ENCODE assay signal across 1 cellular context in the genomic region with DNA sequence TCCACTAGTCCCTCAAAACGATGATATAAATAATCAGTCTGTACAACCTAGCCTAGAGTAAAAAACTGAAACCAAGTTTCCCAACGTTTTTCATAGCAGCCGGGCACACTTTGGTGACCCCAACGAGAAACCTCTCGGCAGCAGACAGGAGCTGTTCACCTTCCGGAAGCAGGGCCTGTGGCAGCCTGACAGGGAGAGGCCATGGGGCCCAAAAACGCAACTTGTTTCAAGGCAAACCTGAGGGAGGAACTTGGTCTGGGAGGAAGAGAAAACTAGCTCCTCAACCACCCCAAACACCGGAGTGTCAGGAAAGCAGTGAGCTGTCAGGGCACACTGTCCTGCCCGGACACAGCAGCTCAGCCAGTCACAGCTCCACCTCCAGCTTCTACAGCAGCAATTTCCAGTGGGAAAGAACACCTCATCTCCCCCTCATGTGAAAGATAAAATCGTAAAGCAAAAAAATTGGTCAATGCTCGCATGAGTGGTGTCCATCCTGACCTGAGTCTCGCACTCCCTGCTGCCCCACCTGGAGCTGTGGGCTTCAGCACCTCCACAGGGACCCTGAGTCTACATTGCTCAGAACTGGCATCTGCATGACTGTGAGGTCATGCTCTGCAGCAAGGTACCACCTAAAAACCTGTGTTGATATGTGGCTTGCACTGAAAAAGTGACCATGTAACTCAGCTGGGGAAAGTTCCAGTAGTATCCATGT.
TF ChIP-seq lines count a peak whose summit lies in the region.

No MANE protein-coding gene starts in this region.

TF ChIP-seq in HepG2, 621 proteins besides CTCF, POLR2A, EP300 and RAD21 (continued from another document and continues in another):
- peak; percentile 56; the same call in 1 of the 2 replicates for TF ChIP-seq ZFY (CRISPR knock-in tag; IDR thresholded peaks at IDR 0.05)
- TF ChIP-seq ZNF616 (CRISPR knock-in tag; IDR thresholded peaks at IDR 0.05; ENCODE audit: low read depth): no peak
- TF ChIP-seq SETDB1 (CRISPR knock-in tag; IDR thresholded peaks at IDR 0.05; ENCODE audit: borderline replicate concordance): no peak
- no peak for TF ChIP-seq BORCS8-MEF2B (CRISPR knock-in tag; IDR thresholded peaks at IDR 0.05)
- TF ChIP-seq, protein P1, sequence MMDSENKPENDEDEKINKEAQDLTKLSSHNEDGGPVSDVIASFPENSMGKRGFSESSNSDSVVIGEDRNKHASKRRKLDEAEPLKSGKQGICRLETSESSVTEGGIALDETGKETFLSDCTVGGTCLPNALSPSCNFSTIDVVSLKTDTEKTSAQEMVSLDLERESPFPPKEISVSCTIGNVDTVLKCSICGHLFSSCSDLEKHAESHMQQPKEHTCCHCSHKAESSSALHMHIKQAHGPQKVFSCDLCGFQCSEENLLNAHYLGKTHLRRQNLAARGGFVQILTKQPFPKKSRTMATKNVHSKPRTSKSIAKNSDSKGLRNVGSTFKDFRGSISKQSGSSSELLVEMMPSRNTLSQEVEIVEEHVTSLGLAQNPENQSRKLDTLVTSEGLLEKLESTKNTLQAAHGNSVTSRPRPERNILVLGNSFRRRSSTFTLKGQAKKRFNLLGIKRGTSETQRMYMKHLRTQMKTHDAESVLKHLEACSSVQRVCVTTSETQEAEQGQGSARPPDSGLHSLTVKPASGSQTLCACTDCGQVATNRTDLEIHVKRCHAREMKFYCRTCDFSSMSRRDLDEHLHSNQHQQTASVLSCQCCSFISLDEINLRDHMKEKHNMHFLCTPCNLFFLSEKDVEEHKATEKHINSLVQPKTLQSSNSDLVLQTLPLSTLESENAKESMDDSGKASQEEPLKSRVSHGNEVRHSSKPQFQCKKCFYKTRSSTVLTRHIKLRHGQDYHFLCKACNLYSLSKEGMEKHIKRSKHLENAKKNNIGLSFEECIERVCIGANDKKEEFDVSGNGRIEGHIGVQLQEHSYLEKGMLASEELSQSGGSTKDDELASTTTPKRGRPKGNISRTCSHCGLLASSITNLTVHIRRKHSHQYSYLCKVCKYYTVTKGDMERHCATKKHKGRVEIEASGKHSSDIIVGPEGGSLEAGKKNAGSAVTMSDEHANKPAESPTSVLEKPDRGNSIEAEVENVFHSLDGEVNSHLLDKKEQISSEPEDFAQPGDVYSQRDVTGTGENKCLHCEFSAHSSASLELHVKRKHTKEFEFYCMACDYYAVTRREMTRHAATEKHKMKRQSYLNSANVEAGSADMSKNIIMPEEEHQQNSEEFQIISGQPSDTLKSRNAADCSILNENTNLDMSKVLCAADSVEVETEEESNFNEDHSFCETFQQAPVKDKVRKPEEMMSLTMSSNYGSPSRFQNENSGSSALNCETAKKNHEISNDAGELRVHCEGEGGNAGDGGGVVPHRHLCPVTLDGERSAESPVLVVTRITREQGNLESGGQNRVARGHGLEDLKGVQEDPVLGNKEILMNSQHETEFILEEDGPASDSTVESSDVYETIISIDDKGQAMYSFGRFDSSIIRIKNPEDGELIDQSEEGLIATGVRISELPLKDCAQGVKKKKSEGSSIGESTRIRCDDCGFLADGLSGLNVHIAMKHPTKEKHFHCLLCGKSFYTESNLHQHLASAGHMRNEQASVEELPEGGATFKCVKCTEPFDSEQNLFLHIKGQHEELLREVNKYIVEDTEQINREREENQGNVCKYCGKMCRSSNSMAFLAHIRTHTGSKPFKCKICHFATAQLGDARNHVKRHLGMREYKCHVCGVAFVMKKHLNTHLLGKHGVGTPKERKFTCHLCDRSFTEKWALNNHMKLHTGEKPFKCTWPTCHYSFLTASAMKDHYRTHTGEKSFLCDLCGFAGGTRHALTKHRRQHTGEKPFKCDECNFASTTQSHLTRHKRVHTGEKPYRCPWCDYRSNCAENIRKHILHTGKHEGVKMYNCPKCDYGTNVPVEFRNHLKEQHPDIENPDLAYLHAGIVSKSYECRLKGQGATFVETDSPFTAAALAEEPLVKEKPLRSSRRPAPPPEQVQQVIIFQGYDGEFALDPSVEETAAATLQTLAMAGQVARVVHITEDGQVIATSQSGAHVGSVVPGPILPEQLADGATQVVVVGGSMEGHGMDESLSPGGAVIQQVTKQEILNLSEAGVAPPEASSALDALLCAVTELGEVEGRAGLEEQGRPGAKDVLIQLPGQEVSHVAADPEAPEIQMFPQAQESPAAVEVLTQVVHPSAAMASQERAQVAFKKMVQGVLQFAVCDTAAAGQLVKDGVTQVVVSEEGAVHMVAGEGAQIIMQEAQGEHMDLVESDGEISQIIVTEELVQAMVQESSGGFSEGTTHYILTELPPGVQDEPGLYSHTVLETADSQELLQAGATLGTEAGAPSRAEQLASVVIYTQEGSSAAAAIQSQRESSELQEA (CRISPR knock-in tag; IDR thresholded peaks at IDR 0.05; ENCODE audit: not compliant biosample characterization): no peak
- TF ChIP-seq TARDBP (CRISPR knock-in tag; IDR thresholded peaks at IDR 0.05): no peak
- TF ChIP-seq, protein P2, sequence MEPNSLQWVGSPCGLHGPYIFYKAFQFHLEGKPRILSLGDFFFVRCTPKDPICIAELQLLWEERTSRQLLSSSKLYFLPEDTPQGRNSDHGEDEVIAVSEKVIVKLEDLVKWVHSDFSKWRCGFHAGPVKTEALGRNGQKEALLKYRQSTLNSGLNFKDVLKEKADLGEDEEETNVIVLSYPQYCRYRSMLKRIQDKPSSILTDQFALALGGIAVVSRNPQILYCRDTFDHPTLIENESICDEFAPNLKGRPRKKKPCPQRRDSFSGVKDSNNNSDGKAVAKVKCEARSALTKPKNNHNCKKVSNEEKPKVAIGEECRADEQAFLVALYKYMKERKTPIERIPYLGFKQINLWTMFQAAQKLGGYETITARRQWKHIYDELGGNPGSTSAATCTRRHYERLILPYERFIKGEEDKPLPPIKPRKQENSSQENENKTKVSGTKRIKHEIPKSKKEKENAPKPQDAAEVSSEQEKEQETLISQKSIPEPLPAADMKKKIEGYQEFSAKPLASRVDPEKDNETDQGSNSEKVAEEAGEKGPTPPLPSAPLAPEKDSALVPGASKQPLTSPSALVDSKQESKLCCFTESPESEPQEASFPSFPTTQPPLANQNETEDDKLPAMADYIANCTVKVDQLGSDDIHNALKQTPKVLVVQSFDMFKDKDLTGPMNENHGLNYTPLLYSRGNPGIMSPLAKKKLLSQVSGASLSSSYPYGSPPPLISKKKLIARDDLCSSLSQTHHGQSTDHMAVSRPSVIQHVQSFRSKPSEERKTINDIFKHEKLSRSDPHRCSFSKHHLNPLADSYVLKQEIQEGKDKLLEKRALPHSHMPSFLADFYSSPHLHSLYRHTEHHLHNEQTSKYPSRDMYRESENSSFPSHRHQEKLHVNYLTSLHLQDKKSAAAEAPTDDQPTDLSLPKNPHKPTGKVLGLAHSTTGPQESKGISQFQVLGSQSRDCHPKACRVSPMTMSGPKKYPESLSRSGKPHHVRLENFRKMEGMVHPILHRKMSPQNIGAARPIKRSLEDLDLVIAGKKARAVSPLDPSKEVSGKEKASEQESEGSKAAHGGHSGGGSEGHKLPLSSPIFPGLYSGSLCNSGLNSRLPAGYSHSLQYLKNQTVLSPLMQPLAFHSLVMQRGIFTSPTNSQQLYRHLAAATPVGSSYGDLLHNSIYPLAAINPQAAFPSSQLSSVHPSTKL (CRISPR knock-in tag; IDR thresholded peaks at IDR 0.05): peak; percentile 30; the same call in 1 of the 2 replicates
- TF ChIP-seq BRCA1 (CRISPR knock-in tag; IDR thresholded peaks at IDR 0.05): no peak
- TF ChIP-seq TBP (CRISPR knock-in tag; IDR thresholded peaks at IDR 0.05): no peak
- no peak for TF ChIP-seq ZNF776 (CRISPR knock-in tag; IDR thresholded peaks at IDR 0.05)
- TF ChIP-seq ZBTB1 (CRISPR knock-in tag; IDR thresholded peaks at IDR 0.05; ENCODE audit: borderline replicate concordance): no peak
- TF ChIP-seq KLF16 (CRISPR knock-in tag; IDR thresholded peaks at IDR 0.05): no peak
- no peak for TF ChIP-seq ZNF713 (CRISPR knock-in tag; IDR thresholded peaks at IDR 0.05)
- no peak for TF ChIP-seq BCL6 (CRISPR knock-in tag; IDR thresholded peaks at IDR 0.05)
- TF ChIP-seq, protein P3, sequence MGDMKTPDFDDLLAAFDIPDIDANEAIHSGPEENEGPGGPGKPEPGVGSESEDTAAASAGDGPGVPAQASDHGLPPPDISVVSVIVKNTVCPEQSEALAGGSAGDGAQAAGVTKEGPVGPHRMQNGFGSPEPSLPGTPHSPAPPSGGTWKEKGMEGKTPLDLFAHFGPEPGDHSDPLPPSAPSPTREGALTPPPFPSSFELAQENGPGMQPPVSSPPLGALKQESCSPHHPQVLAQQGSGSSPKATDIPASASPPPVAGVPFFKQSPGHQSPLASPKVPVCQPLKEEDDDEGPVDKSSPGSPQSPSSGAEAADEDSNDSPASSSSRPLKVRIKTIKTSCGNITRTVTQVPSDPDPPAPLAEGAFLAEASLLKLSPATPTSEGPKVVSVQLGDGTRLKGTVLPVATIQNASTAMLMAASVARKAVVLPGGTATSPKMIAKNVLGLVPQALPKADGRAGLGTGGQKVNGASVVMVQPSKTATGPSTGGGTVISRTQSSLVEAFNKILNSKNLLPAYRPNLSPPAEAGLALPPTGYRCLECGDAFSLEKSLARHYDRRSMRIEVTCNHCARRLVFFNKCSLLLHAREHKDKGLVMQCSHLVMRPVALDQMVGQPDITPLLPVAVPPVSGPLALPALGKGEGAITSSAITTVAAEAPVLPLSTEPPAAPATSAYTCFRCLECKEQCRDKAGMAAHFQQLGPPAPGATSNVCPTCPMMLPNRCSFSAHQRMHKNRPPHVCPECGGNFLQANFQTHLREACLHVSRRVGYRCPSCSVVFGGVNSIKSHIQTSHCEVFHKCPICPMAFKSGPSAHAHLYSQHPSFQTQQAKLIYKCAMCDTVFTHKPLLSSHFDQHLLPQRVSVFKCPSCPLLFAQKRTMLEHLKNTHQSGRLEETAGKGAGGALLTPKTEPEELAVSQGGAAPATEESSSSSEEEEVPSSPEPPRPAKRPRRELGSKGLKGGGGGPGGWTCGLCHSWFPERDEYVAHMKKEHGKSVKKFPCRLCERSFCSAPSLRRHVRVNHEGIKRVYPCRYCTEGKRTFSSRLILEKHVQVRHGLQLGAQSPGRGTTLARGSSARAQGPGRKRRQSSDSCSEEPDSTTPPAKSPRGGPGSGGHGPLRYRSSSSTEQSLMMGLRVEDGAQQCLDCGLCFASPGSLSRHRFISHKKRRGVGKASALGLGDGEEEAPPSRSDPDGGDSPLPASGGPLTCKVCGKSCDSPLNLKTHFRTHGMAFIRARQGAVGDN (CRISPR knock-in tag; IDR thresholded peaks at IDR 0.05): peak; percentile 64
- TF ChIP-seq ZBTB7B (CRISPR knock-in tag; IDR thresholded peaks at IDR 0.05): 0 out of 2 replicates have a peak, but pooled peaks have one; percentile 18
- no peak for TF ChIP-seq SPEN (CRISPR knock-in tag; IDR thresholded peaks at IDR 0.05; ENCODE audit: low read depth)
- no peak for TF ChIP-seq HNRNPK (IDR thresholded peaks at IDR 0.05; ENCODE audit: low read depth, low read length, poor library complexity, severe bottlenecking)
- TF ChIP-seq, protein P4, sequence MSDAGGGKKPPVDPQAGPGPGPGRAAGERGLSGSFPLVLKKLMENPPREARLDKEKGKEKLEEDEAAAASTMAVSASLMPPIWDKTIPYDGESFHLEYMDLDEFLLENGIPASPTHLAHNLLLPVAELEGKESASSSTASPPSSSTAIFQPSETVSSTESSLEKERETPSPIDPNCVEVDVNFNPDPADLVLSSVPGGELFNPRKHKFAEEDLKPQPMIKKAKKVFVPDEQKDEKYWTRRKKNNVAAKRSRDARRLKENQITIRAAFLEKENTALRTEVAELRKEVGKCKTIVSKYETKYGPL (CRISPR knock-in tag; IDR thresholded peaks at IDR 0.05): no peak
- TF ChIP-seq NBN (conservative IDR thresholded peaks at IDR 0.05): no peak
- TF ChIP-seq POLR2AphosphoS5 (IDR thresholded peaks at IDR 0.05; ENCODE audit: low read depth, low read length): no peak
- no peak for TF ChIP-seq ZNF30 (CRISPR knock-in tag; IDR thresholded peaks at IDR 0.05)
- no peak for TF ChIP-seq DNMT1 (CRISPR knock-in tag; IDR thresholded peaks at IDR 0.05)
- TF ChIP-seq ATF7-NPFF (CRISPR knock-in tag; IDR thresholded peaks at IDR 0.05; ENCODE audit: low read depth): no peak
- no peak for TF ChIP-seq ZBTB20 (CRISPR knock-in tag; IDR thresholded peaks at IDR 0.05; ENCODE audit: borderline replicate concordance, low read depth)
- no peak for TF ChIP-seq RCOR2 (CRISPR knock-in tag; IDR thresholded peaks at IDR 0.05)
- no peak for TF ChIP-seq PHF21A (CRISPR knock-in tag; IDR thresholded peaks at IDR 0.05)
- no peak for TF ChIP-seq ZNF383 (CRISPR knock-in tag; IDR thresholded peaks at IDR 0.05; ENCODE audit: borderline replicate concordance)
- TF ChIP-seq ZC3H4 (CRISPR knock-in tag; IDR thresholded peaks at IDR 0.05; ENCODE audit: borderline replicate concordance): no peak
- TF ChIP-seq CHCHD3 (CRISPR knock-in tag; IDR thresholded peaks at IDR 0.05): no peak
- peak; percentile 11; the same call in 1 of the 2 replicates for TF ChIP-seq SALL1 (CRISPR knock-in tag; IDR thresholded peaks at IDR 0.05)
- TF ChIP-seq CHD4 (IDR thresholded peaks at IDR 0.05; ENCODE audit: borderline replicate concordance, low read length): no peak
- TF ChIP-seq, protein P5, sequence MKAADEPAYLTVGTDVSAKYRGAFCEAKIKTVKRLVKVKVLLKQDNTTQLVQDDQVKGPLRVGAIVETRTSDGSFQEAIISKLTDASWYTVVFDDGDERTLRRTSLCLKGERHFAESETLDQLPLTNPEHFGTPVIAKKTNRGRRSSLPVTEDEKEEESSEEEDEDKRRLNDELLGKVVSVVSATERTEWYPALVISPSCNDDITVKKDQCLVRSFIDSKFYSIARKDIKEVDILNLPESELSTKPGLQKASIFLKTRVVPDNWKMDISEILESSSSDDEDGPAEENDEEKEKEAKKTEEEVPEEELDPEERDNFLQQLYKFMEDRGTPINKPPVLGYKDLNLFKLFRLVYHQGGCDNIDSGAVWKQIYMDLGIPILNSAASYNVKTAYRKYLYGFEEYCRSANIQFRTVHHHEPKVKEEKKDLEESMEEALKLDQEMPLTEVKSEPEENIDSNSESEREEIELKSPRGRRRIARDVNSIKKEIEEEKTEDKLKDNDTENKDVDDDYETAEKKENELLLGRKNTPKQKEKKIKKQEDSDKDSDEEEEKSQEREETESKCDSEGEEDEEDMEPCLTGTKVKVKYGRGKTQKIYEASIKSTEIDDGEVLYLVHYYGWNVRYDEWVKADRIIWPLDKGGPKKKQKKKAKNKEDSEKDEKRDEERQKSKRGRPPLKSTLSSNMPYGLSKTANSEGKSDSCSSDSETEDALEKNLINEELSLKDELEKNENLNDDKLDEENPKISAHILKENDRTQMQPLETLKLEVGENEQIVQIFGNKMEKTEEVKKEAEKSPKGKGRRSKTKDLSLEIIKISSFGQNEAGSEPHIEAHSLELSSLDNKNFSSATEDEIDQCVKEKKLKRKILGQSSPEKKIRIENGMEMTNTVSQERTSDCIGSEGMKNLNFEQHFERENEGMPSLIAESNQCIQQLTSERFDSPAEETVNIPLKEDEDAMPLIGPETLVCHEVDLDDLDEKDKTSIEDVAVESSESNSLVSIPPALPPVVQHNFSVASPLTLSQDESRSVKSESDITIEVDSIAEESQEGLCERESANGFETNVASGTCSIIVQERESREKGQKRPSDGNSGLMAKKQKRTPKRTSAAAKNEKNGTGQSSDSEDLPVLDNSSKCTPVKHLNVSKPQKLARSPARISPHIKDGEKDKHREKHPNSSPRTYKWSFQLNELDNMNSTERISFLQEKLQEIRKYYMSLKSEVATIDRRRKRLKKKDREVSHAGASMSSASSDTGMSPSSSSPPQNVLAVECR (CRISPR knock-in tag; IDR thresholded peaks at IDR 0.05; ENCODE audit: borderline replicate concordance): no peak
- TF ChIP-seq ZMYM4 (CRISPR knock-in tag; IDR thresholded peaks at IDR 0.05): no peak
- TF ChIP-seq ZMYM2 (CRISPR knock-in tag; IDR thresholded peaks at IDR 0.05): no peak
